ENCODE assay signal across 9 cellular contexts in genomic region chr19:17579523-17580244, GRCh38. TPM values are rescaled to one million over a fixed set of nuclear protein-coding genes. Genes with fewer than 3 reads are reported as not detected.
DNase-seq lines count a peak whose midpoint lies in the region; ATAC-seq and TF ChIP-seq lines count a peak whose summit lies in the region.
"Had no signal": no experiment of that assay in that cellular context is flagged by ENCODE, and none has a peak within 500 bp of the region (broad histone marks: within the 10 kb centered on the region; RNA-seq: fewer than 3 reads in every experiment).

No MANE protein-coding gene starts in this region.

- ATAC-seq in GM21619 (IDR thresholded peaks at IDR 0.05; ENCODE audit: unreplicated experiment) (peak; percentile 56), HG02870 (IDR thresholded peaks at IDR 0.05; ENCODE audit: unreplicated experiment) (no peak)

- H3K27ac ChIP-seq in PC-9 (no peak overlapping the region), stomach (no peak overlapping the region)
- no peak overlapping the region for H3K27ac ChIP-seq in CD8-positive, alpha-beta memory T cell (ENCODE audit: low read depth, low read length)
- H3K27ac ChIP-seq: thoracic aorta had no signal

- H3K27me3 ChIP-seq in PC-9 (ENCODE audit: insufficient read depth, low read depth) (no peaks in the 10 kb centered on the region), stomach (no peaks in the 10 kb centered on the region)
- no peaks in the 10 kb centered on the region for H3K27me3 ChIP-seq in CD8-positive, alpha-beta memory T cell (ENCODE audit: insufficient read depth, low read length, poor library complexity, severe bottlenecking)

- peak; percentile 78 for DNase-seq in CD1c-positive myeloid dendritic cell (ENCODE audit: extremely low spot score)
- peak; percentile 59 to 81 for DNase-seq in PC-9
- peak; percentile 70 to 83 for DNase-seq in cardiac fibroblast (ENCODE audit: low read depth in 2 of 2)
- DNase-seq in lower leg skin (ENCODE audit: low spot score in 2 of 2): peak; percentile 70 to 92
- DNase-seq in CD8-positive, alpha-beta memory T cell: no peak
- DNase-seq in stomach: no peak

- intact Hi-C loops in PC-9 (cut with micrococcal nuclease; ENCODE audit: unreplicated experiment): no loop called here
- intact Hi-C loops in lower leg skin (cut with DNase I; ENCODE audit: low total_unique reads): no loop called here
- intact Hi-C loops in stomach (cut with DNase I; ENCODE audit: low total_unique reads): no loop called here

- no peaks in the 10 kb centered on the region for H3K9me3 Mint-ChIP-seq in CD8-positive, alpha-beta memory T cell

- no peaks in the 10 kb centered on the region for H3K79me2 ChIP-seq in PC-9 (ENCODE audit: low read depth)

- H3K36me3 ChIP-seq in PC-9 (ENCODE audit: low read depth) (no peaks in the 10 kb centered on the region), stomach (peaks cover 47 to 84% (median 80%) of the 10 kb centered on the region in 4 donors)
- peaks cover 15% of the 10 kb centered on the region for H3K36me3 ChIP-seq in CD8-positive, alpha-beta memory T cell (ENCODE audit: insufficient read depth, low read length)

- TF ChIP-seq CTCF in PC-9 (conservative IDR thresholded peaks at IDR 0.05): no peak
- no peak for TF ChIP-seq CTCF in cardiac fibroblast (IDR thresholded peaks at IDR 0.05; ENCODE audit: low read depth, low read length)
- TF ChIP-seq CTCF in lower leg skin (IDR thresholded peaks at IDR 0.05): no peak
- no peak for TF ChIP-seq CTCF in stomach (IDR thresholded peaks at IDR 0.05)

- H3K4me1 ChIP-seq in PC-9 (replicated peaks; ENCODE audit: insufficient read depth) (no peaks in the 10 kb centered on the region), stomach (peaks cover 0 to 15% (median 5%) of the 10 kb centered on the region in 4 donors)
- no peaks in the 10 kb centered on the region for H3K4me1 ChIP-seq in CD8-positive, alpha-beta memory T cell (ENCODE audit: insufficient read depth, low read length)

- no TSS peak for BruUV-seq in PC-9 (replicated peaks; lab: Mats Ljungman, UMichigan)

- H3K4me3 Mint-ChIP-seq in CD8-positive, alpha-beta memory T cell: no peak overlapping the region

- no peaks in the 10 kb centered on the region for H3K9me2 ChIP-seq in PC-9 (ENCODE audit: insufficient read depth)

- no peaks in the 10 kb centered on the region for H3K27me3 Mint-ChIP-seq in CD8-positive, alpha-beta memory T cell

- 45 to 49% methylated on average over 20 of the region's 20 CpGs for WGBS in lower leg skin, 2 donors
- WGBS in stomach, 5 donors: 54 to 66% (median 60%) methylated on average over 17 to 20 of the region's 20 CpGs

- no peaks in the 10 kb centered on the region for H3K9me3 ChIP-seq in PC-9 (ENCODE audit: insufficient read depth, low read depth)
- no peaks in the 10 kb centered on the region for H3K9me3 ChIP-seq in CD8-positive, alpha-beta memory T cell (ENCODE audit: low read length)
- no peaks in the 10 kb centered on the region for H3K9me3 ChIP-seq in stomach
- H3K9me3 ChIP-seq: thoracic aorta had no signal

- peaks cover 5 to 62% (median 12%) of the 10 kb centered on the region in 3 donors for H3K36me3 Mint-ChIP-seq in CD8-positive, alpha-beta memory T cell

- H3K27ac Mint-ChIP-seq in CD8-positive, alpha-beta memory T cell: peak overlapping the region in 1 of 8 donors; percentile 48

- H3K4me3 ChIP-seq in PC-9 (no peak overlapping the region), cardiac fibroblast (replicated peaks in 1 of 2; ENCODE audit: low read depth in 2 of 2, low read length in 2 of 2) (no peak overlapping the region), lower leg skin (ENCODE audit: low read depth, poor library complexity, severe bottlenecking) (no peak overlapping the region), stomach (no peak overlapping the region)
- H3K4me3 ChIP-seq in CD8-positive, alpha-beta memory T cell (ENCODE audit: low read length): no peak overlapping the region
- H3K4me3 ChIP-seq: thoracic aorta had no signal

- H3F3A ChIP-seq in PC-9 (ENCODE audit: insufficient read depth, low read depth): peaks cover 17% of the 10 kb centered on the region; the same call in 1 of the 2 replicates

- no peak overlapping the region for H3K4me2 ChIP-seq in PC-9

- H3K4me1 Mint-ChIP-seq in CD8-positive, alpha-beta memory T cell: no peaks in the 10 kb centered on the region

- CTCF ChIA-PET in PC-9 (lab: Charles Lee): interaction anchor here (0.5 kb wide), 1 partner anchor 105 kb away, joined by 4 read pairs; no protein-coding TSS in a partner anchor
- CTCF ChIA-PET in CD8-positive, alpha-beta memory T cell (lab: Charles Lee): no interaction called here

- POLR2A ChIA-PET in PC-9 (lab: Charles Lee; ENCODE audit: unreplicated experiment): no interaction called here
- POLR2A ChIA-PET in CD8-positive, alpha-beta memory T cell (lab: Charles Lee): no interaction called here

- TF ChIP-seq POLR2A in lower leg skin (IDR thresholded peaks at IDR 0.05): no peak
- no peak for TF ChIP-seq POLR2A in stomach (IDR thresholded peaks at IDR 0.05)

- TF ChIP-seq EP300 in stomach (IDR thresholded peaks at IDR 0.05): no peak

- no peak overlapping the region for H2AFZ ChIP-seq in PC-9

- no peaks in the 10 kb centered on the region; the same call in 1 of the 2 replicates for H4K20me1 ChIP-seq in PC-9 (ENCODE audit: insufficient read depth)

RNA-seq across cellular contexts. Expression of gene COLGALT1, which starts 24.2 kb away (rescaled TPM):
- total RNA-seq in PC-9 (2021) (82.9 and 88.8 TPM in 2 replicates), lower leg skin (10 to 100 TPM; 46.8 to 59.3 (median 53.3) TPM), stomach (100 to 1,000 TPM in 1 of 5 donors, 10 to 100 TPM in 4; 29.6 to 273 (median 43.6) TPM)
- total RNA-seq in CD8-positive, alpha-beta memory T cell: 100 to 1,000 TPM in 1 of 2 experiments, 10 to 100 TPM in 1; 94.8 to 104 TPM
- polyA plus RNA-seq in CD8-positive, alpha-beta memory T cell: 25.3 TPM
- 10 to 100 TPM; 15.1 to 36.3 (median 18.0) TPM for polyA plus RNA-seq in stomach

Comparison
In these comparisons a context has a peak if more than half of its experiments do, and no peak if none do; other contexts are left out.
1. DNase-seq: peak in CD1c-positive myeloid dendritic cell (single experiment), PC-9 (2 of 2), cardiac fibroblast (2 of 2) and lower leg skin (2 of 2); none in CD8-positive, alpha-beta memory T cell (0 of 5) and stomach (single experiment).